Comparison of ENCODE assay signal across 10 cellular contexts in genomic region chr2:171136024-171136423, GRCh38. TPM values are rescaled to one million over a fixed set of nuclear protein-coding genes. Genes with fewer than 3 reads are reported as not detected.
DNase-seq lines count a peak whose midpoint lies in the region; ATAC-seq, FAIRE-seq and TF ChIP-seq lines count a peak whose summit lies in the region.
"Had no signal": no experiment of that assay in that cellular context is flagged by ENCODE, and none has a peak within 500 bp of the region (broad histone marks: within the 10 kb centered on the region; RNA-seq: fewer than 3 reads in every experiment).

No MANE protein-coding gene starts in this region.

- no peak for TF ChIP-seq EP300 in K562 (IDR thresholded peaks at IDR 0.05; ENCODE audit: low read length)

- no peak for TF ChIP-seq POLR2A in K562 (conservative IDR thresholded peaks at IDR 0.05)

- H3K79me2 ChIP-seq in K562 (ENCODE audit: control insufficient read depth, insufficient read depth, low read length), result peaks cover 99% of the 10 kb centered on the region

- no peak overlapping the region for H2AFZ ChIP-seq in K562 (ENCODE audit: low read depth, low read length)

- peak overlapping the region; percentile 74; the same call in 2 of the 3 replicates for H3K27ac ChIP-seq in K562 (ENCODE audit: extremely low read depth, low read depth, low read length)
- no peak overlapping the region for H3K27ac ChIP-seq in heart right ventricle

- ATAC-seq in GM18517 (IDR thresholded peaks at IDR 0.05; ENCODE audit: unreplicated experiment) (peak; percentile 88), GM21381 (IDR thresholded peaks at IDR 0.05; ENCODE audit: unreplicated experiment) (peak; percentile 92), HG03097 (IDR thresholded peaks at IDR 0.05; ENCODE audit: low FRiP score, unreplicated experiment) (peak; percentile 64), K562 (no peak), heart right ventricle (no peak)

- H3K4me1 ChIP-seq in K562 (replicated peaks in 1 of 2; ENCODE audit: control insufficient read depth in 2 of 2, insufficient read depth in 2 of 2, low read length in 2 of 2) (peaks cover 8 to 41% of the 10 kb centered on the region in 2 experiments; a peak in 4 of 5 replicates), heart right ventricle (peaks cover 0 to 53% (median 37%) of the 10 kb centered on the region in 9 donors)

- in situ Hi-C loops in K562 (cut with MboI), result no loop called here

- TF ChIP-seq CTCF in K562 (IDR thresholded peaks at IDR 0.05 in 2 of 3, conservative IDR thresholded peaks at IDR 0.05 in 1 of 3; ENCODE audit: insufficient read depth in 2 of 3, low read depth in 1 of 3, low read length in 3 of 3), result no peak
- no peak for TF ChIP-seq CTCF in heart right ventricle (IDR thresholded peaks at IDR 0.05)

- no TSS peak for BruUV-seq in K562 (replicated peaks; lab: Mats Ljungman, UMichigan)

- H3K4me3 ChIP-seq in K562, result no peak overlapping the region
- H3K4me3 ChIP-seq in heart right ventricle, result no peak overlapping the region
- H3K4me3 ChIP-seq: lung had no signal

- CTCF ChIA-PET in K562 (lab: Yijun Ruan, JAX; ENCODE audit: low intra/inter-chr PET ratio), result no interaction called here

- H3K9me1 ChIP-seq in K562 (ENCODE audit: control insufficient read depth, insufficient read depth, low read length), result peaks cover 4% of the 10 kb centered on the region

- H3K9me3 ChIP-seq in K562 (replicated peaks; ENCODE audit: control insufficient read depth, insufficient read depth, low read depth, low read length), result no peaks in the 10 kb centered on the region
- no peaks in the 10 kb centered on the region for H3K9me3 ChIP-seq in heart right ventricle

- peak overlapping the region; percentile 2 to 57; a peak in 2 of 4 replicates for H3K9ac ChIP-seq in K562 (ENCODE audit: insufficient read depth in 1 of 2, low read depth in 2 of 2, low read length in 2 of 2)

- DNase-seq in K562 (ENCODE audit: extremely low read depth in 1 of 4, low spot score in 3 of 4) (no peak), NCI-H524 treated with DMSO at 0.1 percent for 48 hours (lab: John Stamatoyannopoulos, UW) (no peak), NCI-H345 (lab: John Stamatoyannopoulos, UW) (no peak), heart right ventricle (no peak)
- no peak for DNase-seq in activated CD4-positive, alpha-beta T cell treated with anti-CD3 and anti-CD28 coated beads, Interleukin-2, amount 50 U/mL, for 48 hours
- DNase-seq: anterior cingulate cortex had no signal

- POLR2A ChIA-PET in K562 (lab: Yijun Ruan, JAX), result interaction anchor here (1.0 to 5.8 kb wide), 3 partner anchors 13 to 28 kb away, joined by 3 to 34 read pairs (median 3); no protein-coding TSS in a partner anchor

- no peaks in the 10 kb centered on the region; the same call in 2 of the 3 replicates for H3K36me3 ChIP-seq in K562 (ENCODE audit: control insufficient read depth, insufficient read depth, low read length)
- no peaks in the 10 kb centered on the region for H3K36me3 ChIP-seq in heart right ventricle

- H3K27me3 ChIP-seq in K562 (ENCODE audit: control insufficient read depth in 2 of 2, insufficient read depth in 2 of 2, low read length in 2 of 2) (no peaks in the 10 kb centered on the region), heart right ventricle (no peaks in the 10 kb centered on the region)

- 61% methylated on average over 4 of the region's 4 CpGs for WGBS in K562 (ENCODE audit: insufficient coverage, low coverage, missing lambda C conversion rate)
- WGBS in heart right ventricle, 2 donors, result 89 to 92% methylated on average over 4 of the region's 4 CpGs

- peaks cover 15% of the 10 kb centered on the region; the same call in 1 of the 2 replicates for H4K20me1 ChIP-seq in K562 (replicated peaks; ENCODE audit: control insufficient read depth, insufficient read depth, low read length)

- peak overlapping the region; percentile 62; the same call in 1 of the 2 replicates for H3K4me2 ChIP-seq in K562 (ENCODE audit: insufficient read depth, low read length)

- intact Hi-C loops in K562 (cut with micrococcal nuclease), result no loop called here
- intact Hi-C loops in heart right ventricle (cut with DNase I), result no loop called here

- no peak for TF ChIP-seq RAD21 in K562 (CRISPR knock-in tag; conservative IDR thresholded peaks at IDR 0.05 in 1 of 2, IDR thresholded peaks at IDR 0.05 in 1 of 2)

- no peak for FAIRE-seq in K562 (lab: Jason Lieb, UNC)

TF ChIP-seq in K562, 482 proteins besides CTCF, POLR2A, EP300 and RAD21:
- TF ChIP-seq ZNF146 (CRISPR knock-in tag; IDR thresholded peaks at IDR 0.05; ENCODE audit: unreplicated experiment), result peak; percentile 64
- no peak for TF ChIP-seq CCNT2 (IDR thresholded peaks at IDR 0.05; ENCODE audit: borderline replicate concordance, extremely low read depth, insufficient read length, low read depth, low read length)
- TF ChIP-seq ZBTB26 (CRISPR knock-in tag; IDR thresholded peaks at IDR 0.05), result no peak
- 0 out of 2 replicates have a peak, but pooled peaks have one; percentile 49 for TF ChIP-seq KAT7 (CRISPR knock-in tag; IDR thresholded peaks at IDR 0.05; ENCODE audit: borderline replicate concordance)
- no peak for TF ChIP-seq NCOA1 (IDR thresholded peaks at IDR 0.05; ENCODE audit: low read depth)

RNA-seq across cellular contexts. Expression of gene TLK1, which starts 24.7 kb away (rescaled TPM):
- 28.8 and 103 TPM in 2 replicates for total RNA-seq in K562 (2011; cell fraction: chromatin; rRNA removed; ENCODE audit: low replicate concordance)
- 12.8 and 19.3 TPM in 2 replicates for total RNA-seq in K562 (2011; cell fraction: nucleolus; rRNA removed)
- 38.3 and 67.9 TPM in 2 replicates for total RNA-seq in K562 (2011; cell fraction: nucleoplasm; rRNA removed)
- total RNA-seq in K562 (2014; rRNA removed) (20.2 and 25.8 TPM in 2 replicates), K562 (2014; rRNA removed; fragmentation: Illumina TruSeq; extraction: Trizol) (41.6 and 46.6 TPM in 2 replicates), K562 (2015; rRNA removed; fragmentation: Illumina TruSeq; extraction: Trizol) (33.4 and 36.6 TPM in 2 replicates), K562 (2021) (87.9 and 101 TPM in 2 replicates), heart right ventricle (10 to 100 TPM; 27.6 to 41.8 (median 31.8) TPM)
- polyA plus RNA-seq in K562 (2011; rRNA removed) (23.8 and 34.4 TPM in 2 replicates), K562 (2014; fragmentation: Illumina TruSeq; extraction: Trizol) (53.4 and 63.2 TPM in 2 replicates), K562 (2014; fragmentation: Nextera tagmentation; extraction: Ambion mirVana) (10 to 100 TPM; 40.5 to 92.0 TPM), K562 (2014; rRNA removed) (19.3 and 22.6 TPM in 2 replicates), heart right ventricle (10 to 100 TPM in 1 of 2 donors, 1 to 10 TPM in 1; 5.8 to 11.6 TPM)
- polyA plus RNA-seq in K562 (2011; cell fraction: cytosol; rRNA removed), result 5.8 and 9.7 TPM in 2 replicates
- polyA plus RNA-seq in K562 (2011; cell fraction: nucleus; rRNA removed), result 15.1 and 18.2 TPM in 2 replicates
- 36.3 and 37.3 TPM in 2 replicates for polyA plus RNA-seq in K562 (2012)
- 79.3 and 89.8 TPM in 2 replicates for polyA minus RNA-seq in K562 (2011; rRNA and poly(A)+ RNA removed)
- polyA minus RNA-seq in K562 (2011; cell fraction: cytosol; rRNA and poly(A)+ RNA removed), result 42.7 and 49.5 TPM in 2 replicates
- 21.5 and 39.5 TPM in 2 replicates for polyA minus RNA-seq in K562 (2011; cell fraction: nucleus; rRNA and poly(A)+ RNA removed)

Comparison
In these comparisons a context has a peak if more than half of its experiments do, and no peak if none do; other contexts are left out.
1. ATAC-seq: peak in GM18517 (single experiment), GM21381 (single experiment) and HG03097 (single experiment); none in K562 (single experiment) and heart right ventricle (0 of 8).